23 cellular contexts compared by ENCODE assay signal in genomic region chr10:73917566-73918305, GRCh38. TPM values are rescaled to one million over a fixed set of nuclear protein-coding genes. Genes with fewer than 3 reads are reported as not detected.
A peak's percentile ranks its signal among the peaks of the same experiment; 100 is the strongest.
DNase-seq lines count a peak whose midpoint lies in the region; ATAC-seq, FAIRE-seq and TF ChIP-seq lines count a peak whose summit lies in the region.
"Had no signal": no experiment of that assay in that cellular context is flagged by ENCODE, and none has a peak within 500 bp of the region (broad histone marks: within the 10 kb centered on the region; RNA-seq: fewer than 3 reads in every experiment).

No MANE protein-coding gene starts in this region.

- H4K91ac ChIP-seq in IMR-90 (ENCODE audit: insufficient read depth, low read depth, low read length) (no peak overlapping the region), neuronal stem cell (ENCODE audit: low read depth, low read length, poor library complexity) (no peak overlapping the region)

- H2BK5ac ChIP-seq in IMR-90 (ENCODE audit: low read depth, low read length, poor library complexity, severe bottlenecking) (no peak overlapping the region), neuronal stem cell (ENCODE audit: low read length) (no peak overlapping the region)

- H3K23ac ChIP-seq in IMR-90 (ENCODE audit: low read depth, low read length) (no peak overlapping the region), neuronal stem cell (ENCODE audit: low read depth, low read length, poor library complexity) (no peak overlapping the region)

- H3K4me1 ChIP-seq in A549 (peaks cover 15% of the 10 kb centered on the region; the same call in 2 of the 3 replicates), IMR-90 (ENCODE audit: control insufficient read depth, insufficient read depth, low read length) (peaks cover 19% of the 10 kb centered on the region), neuronal stem cell (ENCODE audit: control insufficient read depth in 2 of 2, insufficient read depth in 1 of 2, low read depth in 1 of 2, low read length in 2 of 2) (peaks cover 2 to 9% of the 10 kb centered on the region in 2 donors)
- H3K4me1 ChIP-seq: psoas muscle had no signal

- H3K9me1 ChIP-seq in IMR-90 (ENCODE audit: insufficient read depth, low read length) = peaks cover 18% of the 10 kb centered on the region

- DNase-seq in A549 (ENCODE audit: low read depth in 1 of 2, low spot score in 1 of 2) (no peak), IMR-90 (peak; percentile 68), astrocyte of the spinal cord (ENCODE audit: low read depth, low spot score) (peak; percentile 42), neuronal stem cell (ENCODE audit: low spot score) (no peak), mucosa of gallbladder (ENCODE audit: low spot score) (no peak), SK-N-DZ (ENCODE audit: low spot score) (no peak), kidney glomerular epithelial cell (lab: John Stamatoyannopoulos, UW) (no peak), germinal center (ENCODE audit: low spot score) (no peak)
- DNase-seq: activated CD4-positive, alpha-beta memory T cell treated with anti-CD3 and anti-CD28 coated beads, Interleukin-2, amount 10 ng/mL, durations not matched to agents 7 days and 5 days; activated naive CD4-positive, alpha-beta T cell treated with Interleukin-2 at 50 U/mL for 16 hours; aorta; effector CD4-positive, alpha-beta T cell; glutamatergic neuron; GOT3; left ventricle myocardium superior; NCI-H1092; NCI-H2029; NCI-H446 treated with DMSO at 0.1 percent for 48 hours; psoas muscle; stimulated activated CD4-positive, alpha-beta T cell treated with anti-CD3 and anti-CD28 coated beads, Interleukin-12 subunit alpha, Interleukin-12 subunit beta, amount 100 ng/mL, for 4 hours; T1000 had no signal

- dilution Hi-C loops in IMR-90 (cut with HindIII; ENCODE audit: low sequenced_read_pairs, unreplicated experiment) = no loop called here

- no TSS peak for BruUV-seq in IMR-90 (replicated peaks; lab: Mats Ljungman, UMichigan)

- H4K5ac ChIP-seq in IMR-90 (ENCODE audit: low read depth, low read length) = no peak overlapping the region

- in situ Hi-C loops in IMR-90 (cut with MboI; ENCODE audit: low sequenced_read_pairs) = no loop called here
- in situ Hi-C loops in astrocyte of the spinal cord (cut with HindIII; ENCODE audit: low sequenced_read_pairs) = no loop called here

- FAIRE-seq in A549 (lab: Jason Lieb, UNC) = no peak
- FAIRE-seq: D721Med, urothelium cell line had no signal

- intact Hi-C loops in IMR-90 (cut with micrococcal nuclease) = no loop called here

- 75% methylated on average over 3 of the region's 3 CpGs for WGBS in A549 (ENCODE audit: missing lambda C conversion rate)
- WGBS in IMR-90 (ENCODE audit: extremely low coverage in 2 of 2, insufficient read length in 1 of 2), 2 experiments = no CpG with 5 or more reads among the region's 3 CpGs
- WGBS in neuronal stem cell (ENCODE audit: extremely low coverage in 2 of 2, insufficient read length in 2 of 2, insufficient replicate concordance in 1 of 2), 2 donors = no CpG with 5 or more reads among the region's 3 CpGs

- ATAC-seq in A549 (peak in 1 of 2 experiments; percentile 12; a peak in 1 of 6 replicates), IMR-90 (ENCODE audit: low read depth) (peak; percentile 10)

- H3K27ac ChIP-seq in A549 (no peak overlapping the region), IMR-90 (ENCODE audit: insufficient read depth, low read length) (no peak overlapping the region), neuronal stem cell (replicated peaks; ENCODE audit: low read length) (no peak overlapping the region)

- H3K9me3 ChIP-seq in A549 (peaks cover 23% of the 10 kb centered on the region), IMR-90 (ENCODE audit: control insufficient read depth, insufficient read depth, low read length) (no peaks in the 10 kb centered on the region), neuronal stem cell (replicated peaks in 1 of 2; ENCODE audit: control insufficient read depth in 2 of 2, insufficient read depth in 1 of 2, low read depth in 1 of 2, low read length in 2 of 2) (peaks cover 0 to 15% of the 10 kb centered on the region in 2 donors)
- H3K9me3 ChIP-seq: psoas muscle had no signal

- H3K4me2 ChIP-seq in A549 (no peak overlapping the region), IMR-90 (ENCODE audit: low read depth, low read length) (no peak overlapping the region), neuronal stem cell (ENCODE audit: insufficient read depth, low read length, poor library complexity, severe bottlenecking) (no peak overlapping the region)

- H3K4ac ChIP-seq in IMR-90 (ENCODE audit: low read depth, low read length) (no peak overlapping the region), neuronal stem cell (ENCODE audit: low read length) (no peak overlapping the region)

- H2BK120ac ChIP-seq in IMR-90 (ENCODE audit: low read depth, low read length) (no peak overlapping the region), neuronal stem cell (ENCODE audit: low read depth, low read length) (no peak overlapping the region)

- H3K9ac ChIP-seq in IMR-90 (ENCODE audit: low read depth, low read length) (no peak overlapping the region), neuronal stem cell (ENCODE audit: low read depth, low read length, poor library complexity) (no peak overlapping the region)

- H2AK9ac ChIP-seq in IMR-90 (replicated peaks; ENCODE audit: low read depth, low read length, poor library complexity) = no peak overlapping the region

- CTCF ChIA-PET in A549 (lab: Yijun Ruan, JAX) (interaction anchor here (0.8 to 16.7 kb wide), 11 partner anchors 10 to 256 kb away, joined by 3 to 196 read pairs (median 6); no protein-coding TSS in a partner anchor), IMR-90 (lab: Yijun Ruan, JAX) (interaction anchor here (1.1 kb wide), 2 partner anchors 22 to 154 kb away, joined by 3 to 4 read pairs; no protein-coding TSS in a partner anchor)

- H2AFZ ChIP-seq in IMR-90 (replicated peaks; ENCODE audit: low read length, poor library complexity) (no peak overlapping the region), neuronal stem cell (ENCODE audit: low read length) (peak overlapping the region; percentile 51)

- no peak overlapping the region for H2BK15ac ChIP-seq in IMR-90 (ENCODE audit: low read depth, low read length)
- H2BK15ac ChIP-seq in neuronal stem cell (ENCODE audit: low read length) = no peak overlapping the region

- H3K27me3 ChIP-seq in IMR-90 (ENCODE audit: control insufficient read depth, insufficient read depth, low read length) (no peaks in the 10 kb centered on the region), neuronal stem cell (ENCODE audit: control insufficient read depth in 3 of 3, insufficient read depth in 3 of 3, low read depth in 1 of 3, low read length in 3 of 3) (peaks cover 0 to 21% (median 0%) of the 10 kb centered on the region in 3 experiments)

- POLR2A ChIA-PET in A549 (lab: Yijun Ruan, JAX) (interaction anchor here (0.6 to 1.3 kb wide), 2 partner anchors 30 to 80 kb away, joined by 4 to 6 read pairs; partner anchors contain the start of gene VCL), IMR-90 (lab: Charles Lee; ENCODE audit: unreplicated experiment) (interaction anchor here (0.6 to 1.9 kb wide), 6 partner anchors 17 to 134 kb away, joined by 3 to 16 read pairs (median 4); partner anchors contain the start of gene VCL)

- no peak overlapping the region for H3K56ac ChIP-seq in IMR-90 (ENCODE audit: extremely low read depth, insufficient read depth, low read length)

- TF ChIP-seq CTCF in A549 (IDR thresholded peaks at IDR 0.05) (no peak), IMR-90 (conservative IDR thresholded peaks at IDR 0.05; ENCODE audit: low read depth, low read length) (no peak), astrocyte of the spinal cord (IDR thresholded peaks at IDR 0.05; ENCODE audit: low read depth, low read length) (no peak)

- TF ChIP-seq EP300 in A549 (IDR thresholded peaks at IDR 0.05) = no peak

- no peak overlapping the region for H2BK12ac ChIP-seq in neuronal stem cell (ENCODE audit: low read length)

- peaks cover 11 to 41% of the 10 kb centered on the region in 2 experiments for H3K79me1 ChIP-seq in IMR-90 (ENCODE audit: low read depth in 1 of 2, low read length in 2 of 2)
- no peaks in the 10 kb centered on the region for H3K79me1 ChIP-seq in neuronal stem cell (ENCODE audit: low read depth, low read length)

- H3K18ac ChIP-seq in IMR-90 (ENCODE audit: low read depth, low read length) (no peak overlapping the region), neuronal stem cell (ENCODE audit: low read length) (no peak overlapping the region)

- H4K8ac ChIP-seq in IMR-90 (ENCODE audit: low read depth in 2 of 2, low read length in 2 of 2) (no peak overlapping the region), neuronal stem cell (ENCODE audit: low read depth, low read length) (no peak overlapping the region)

- H2AK5ac ChIP-seq in IMR-90 (ENCODE audit: low read depth, low read length) (no peak overlapping the region), neuronal stem cell (ENCODE audit: low read depth, low read length) (no peak overlapping the region)

- H4K20me1 ChIP-seq in IMR-90 (ENCODE audit: insufficient read depth, low read length) = peaks cover 52% of the 10 kb centered on the region

- no peak for TF ChIP-seq POLR2A in A549 (IDR thresholded peaks at IDR 0.05; ENCODE audit: low read length)
- TF ChIP-seq POLR2A in IMR-90 (IDR thresholded peaks at IDR 0.05; ENCODE audit: low read depth, low read length) = peak; percentile 67

- no peak overlapping the region for H2BK20ac ChIP-seq in IMR-90 (ENCODE audit: low read depth, low read length)

- no peak for TF ChIP-seq RAD21 in A549 (conservative IDR thresholded peaks at IDR 0.05 in 1 of 2, IDR thresholded peaks at IDR 0.05 in 1 of 2)
- no peak for TF ChIP-seq RAD21 in IMR-90 (IDR thresholded peaks at IDR 0.05; ENCODE audit: low read length)

- H3K36me3 ChIP-seq in IMR-90 (ENCODE audit: control insufficient read depth, insufficient read depth, low read length) (peaks cover 46% of the 10 kb centered on the region), neuronal stem cell (replicated peaks in 1 of 2; ENCODE audit: control insufficient read depth in 2 of 2, insufficient read depth in 2 of 2, low read length in 2 of 2) (peaks cover 0 to 3% of the 10 kb centered on the region in 2 donors)

- no peak overlapping the region for H3K4me3 ChIP-seq in A549
- H3K4me3 ChIP-seq in IMR-90 (ENCODE audit: insufficient read depth, low read depth, low read length) = no peak overlapping the region
- H3K4me3 ChIP-seq in astrocyte of the spinal cord (ENCODE audit: low read depth, low read length) = no peak overlapping the region
- H3K4me3 ChIP-seq in neuronal stem cell (ENCODE audit: low read length in 2 of 2) = no peak overlapping the region
- H3K4me3 ChIP-seq: psoas muscle had no signal

- H3K14ac ChIP-seq in IMR-90 (replicated peaks; ENCODE audit: low read depth, low read length) = no peak overlapping the region
- no peak overlapping the region for H3K14ac ChIP-seq in neuronal stem cell (ENCODE audit: low read length)

RNA-seq across cellular contexts. Expression of gene PLAU, which starts 6.8 kb away (rescaled TPM):
- 75.8 and 84.3 TPM in 2 replicates for polyA plus RNA-seq in A549 (2011; rRNA removed)
- 78.1 and 96.1 TPM in 2 replicates for polyA plus RNA-seq in A549 (2012; cell fraction: cytosol; rRNA removed)
- 128 and 152 TPM in 2 replicates for polyA plus RNA-seq in A549 (2012; cell fraction: nucleus; rRNA removed)
- polyA plus RNA-seq in A549 (2017; fragmentation: RNase III; extraction: RNeasy Plus Mini Kit Qiagen cat#74134 plus additional on column Dnase treatment) = 82.6 to 88.3 TPM (median 87.2 TPM) in 3 replicates
- polyA minus RNA-seq in A549 (2011; rRNA and poly(A)+ RNA removed) = 47.2 and 50.6 TPM in 2 replicates
- 115 and 123 TPM in 2 replicates for total RNA-seq in IMR-90 (2012; rRNA removed)
- 230 and 283 TPM in 2 replicates for polyA plus RNA-seq in IMR-90 (2012; rRNA removed)
- 215 and 255 TPM in 2 replicates for polyA plus RNA-seq in IMR-90 (2012; cell fraction: cytosol; rRNA removed)
- 331 and 562 TPM in 2 replicates for polyA plus RNA-seq in IMR-90 (2012; cell fraction: nucleus; rRNA removed; ENCODE audit: low replicate concordance)
- 8.0 TPM for polyA plus RNA-seq in neuronal stem cell (2013, experiment 1 of 2)
- polyA plus RNA-seq in neuronal stem cell (2013, experiment 2 of 2) = 7.7 TPM
- 15.5 TPM for total RNA-seq in mucosa of gallbladder
- polyA plus RNA-seq in SK-N-DZ (2014; cell fraction: cytosol; rRNA removed) = 0.06 TPM in 1 of 2 replicates, not detected in the other
- not detected in 2 replicates for polyA plus RNA-seq in SK-N-DZ (2014; cell fraction: nucleus; rRNA removed)

RNA-seq across cellular contexts. Expression of gene CAMK2G, which starts 43.4 kb away (rescaled TPM):
- polyA plus RNA-seq in A549 (2011; rRNA removed) = 22.6 and 27.5 TPM in 2 replicates
- polyA plus RNA-seq in A549 (2012; cell fraction: cytosol; rRNA removed) = 30.6 and 33.7 TPM in 2 replicates
- 61.5 and 75.3 TPM in 2 replicates for polyA plus RNA-seq in A549 (2012; cell fraction: nucleus; rRNA removed)
- polyA plus RNA-seq in A549 (2017; fragmentation: RNase III; extraction: RNeasy Plus Mini Kit Qiagen cat#74134 plus additional on column Dnase treatment) = 22.8 to 26.6 TPM (median 25.5 TPM) in 3 replicates
- polyA minus RNA-seq in A549 (2011; rRNA and poly(A)+ RNA removed) = 22.9 and 33.4 TPM in 2 replicates
- total RNA-seq in IMR-90 (2012; rRNA removed) = 18.9 and 20.4 TPM in 2 replicates
- 24.0 and 25.4 TPM in 2 replicates for polyA plus RNA-seq in IMR-90 (2012; rRNA removed)
- polyA plus RNA-seq in IMR-90 (2012; cell fraction: cytosol; rRNA removed) = 19.3 and 21.1 TPM in 2 replicates
- polyA plus RNA-seq in IMR-90 (2012; cell fraction: nucleus; rRNA removed; ENCODE audit: low replicate concordance) = 51.4 and 75.4 TPM in 2 replicates
- polyA plus RNA-seq in neuronal stem cell (2013, experiment 1 of 2) = 30.5 TPM
- polyA plus RNA-seq in neuronal stem cell (2013, experiment 2 of 2) = 31.7 TPM
- 43.7 TPM for total RNA-seq in mucosa of gallbladder
- 50.3 and 68.4 TPM in 2 replicates for polyA plus RNA-seq in SK-N-DZ (2014; cell fraction: cytosol; rRNA removed)
- 118 and 135 TPM in 2 replicates for polyA plus RNA-seq in SK-N-DZ (2014; cell fraction: nucleus; rRNA removed)

Comparison
In these comparisons a context has a peak if more than half of its experiments do, and no peak if none do; other contexts are left out.
1. DNase-seq: peak in IMR-90 (single experiment) and astrocyte of the spinal cord (single experiment); none in A549 (0 of 2), neuronal stem cell (single experiment), mucosa of gallbladder (single experiment), SK-N-DZ (single experiment), kidney glomerular epithelial cell (single experiment) and germinal center (single experiment).